Comparison of ENCODE assay signal across 10 cellular contexts in genomic region chr4:105059337-105059736, GRCh38.
DNase-seq lines count a peak whose midpoint lies in the region; ATAC-seq and TF ChIP-seq lines count a peak whose summit lies in the region.
"Had no signal": no experiment of that assay in that cellular context is flagged by ENCODE, and none has a peak within 500 bp of the region (broad histone marks: within the 10 kb centered on the region; RNA-seq: fewer than 3 reads in every experiment).

No MANE protein-coding gene starts in this region.

- H3K4me2 ChIP-seq in OCI-LY7 (ENCODE audit: low read length), result no peak overlapping the region
- H3K4me2 ChIP-seq: BLaER1 had no signal

- no peak for TF ChIP-seq CTCF in RWPE2 (IDR thresholded peaks at IDR 0.05; ENCODE audit: poor library complexity, severe bottlenecking)
- TF ChIP-seq CTCF in testis (IDR thresholded peaks at IDR 0.05), result no peak
- no peak for TF ChIP-seq CTCF in OCI-LY7 (conservative IDR thresholded peaks at IDR 0.05; ENCODE audit: low read length)

- no peaks in the 10 kb centered on the region for H3K9me2 ChIP-seq in OCI-LY7 (ENCODE audit: insufficient read depth, low read length)

- peak overlapping the region; percentile 83 for H3K27ac Mint-ChIP-seq in activated naive CD4-positive, alpha-beta T cell treated with anti-CD3 and anti-CD28 coated beads for 36 hours
- peak overlapping the region; percentile 11 for H3K27ac Mint-ChIP-seq in stimulated activated effector memory CD8-positive, alpha-beta T cell treated with anti-CD3 and anti-CD28 coated beads, Interleukin-12 subunit alpha, Interleukin-12 subunit beta, amount 100 ng/mL, for 72 hours

- H2AFZ ChIP-seq in OCI-LY7 (ENCODE audit: low read length), result no peak overlapping the region

- DNase-seq in activated naive CD4-positive, alpha-beta T cell treated with anti-CD3 and anti-CD28 coated beads for 36 hours, result peak; percentile 40
- DNase-seq in activated naive CD4-positive, alpha-beta T cell treated with anti-CD3 and anti-CD28 coated beads, Interleukin-2, amount 50 U/mL, for 16 hours, result no peak
- DNase-seq in RWPE2 (ENCODE audit: low spot score) (no peak), GOT3 (lab: John Stamatoyannopoulos, UW) (no peak), testis (no peak), OCI-LY7 (ENCODE audit: low spot score) (no peak)
- no peak for DNase-seq in stimulated activated effector memory CD8-positive, alpha-beta T cell treated with anti-CD3 and anti-CD28 coated beads, Interleukin-12 subunit alpha, Interleukin-12 subunit beta, amount 100 ng/mL, for 72 hours (ENCODE audit: low spot score in 2 of 2)
- DNase-seq: NK-92 treated with Interleukin-12 subunit alpha and Interleukin-12 subunit beta, amount 100 ng/mL, for 24 hours had no signal

- POLR2A ChIA-PET in OCI-LY7 (lab: Charles Lee), result no interaction called here

- ATAC-seq in HG02852 (IDR thresholded peaks at IDR 0.05; ENCODE audit: unreplicated experiment), result peak; percentile 28
- ATAC-seq in RWPE2 (ENCODE audit: low read depth), result no peak
- ATAC-seq in stimulated activated effector memory CD8-positive, alpha-beta T cell treated with anti-CD3 and anti-CD28 coated beads, Interleukin-12 subunit alpha, Interleukin-12 subunit beta, amount 100 ng/mL, for 72 hours, result peak; percentile 57

- H3K4me1 ChIP-seq in RWPE2 (ENCODE audit: insufficient read depth, poor library complexity, severe bottlenecking), result peaks cover 22% of the 10 kb centered on the region
- H3K4me1 ChIP-seq in testis, result no peaks in the 10 kb centered on the region
- H3K4me1 ChIP-seq in OCI-LY7 (ENCODE audit: insufficient read depth, low read length, poor library complexity, severe bottlenecking), result no peaks in the 10 kb centered on the region

- H4K20me1 ChIP-seq in OCI-LY7 (ENCODE audit: insufficient read depth, low read length), result no peaks in the 10 kb centered on the region
- H4K20me1 ChIP-seq: BLaER1 had no signal

- BruUV-seq in OCI-LY7 (replicated peaks; lab: Mats Ljungman, UMichigan), result no TSS peak

- H3K36me3 Mint-ChIP-seq in activated naive CD4-positive, alpha-beta T cell treated with anti-CD3 and anti-CD28 coated beads for 36 hours (ENCODE audit: low read depth), result no peaks in the 10 kb centered on the region
- H3K36me3 Mint-ChIP-seq in stimulated activated effector memory CD8-positive, alpha-beta T cell treated with anti-CD3 and anti-CD28 coated beads, Interleukin-12 subunit alpha, Interleukin-12 subunit beta, amount 100 ng/mL, for 72 hours, result no peaks in the 10 kb centered on the region

- no peaks in the 10 kb centered on the region for H3K9me3 ChIP-seq in RWPE2 (ENCODE audit: severe bottlenecking)
- no peaks in the 10 kb centered on the region for H3K9me3 ChIP-seq in testis
- no peaks in the 10 kb centered on the region for H3K9me3 ChIP-seq in OCI-LY7 (ENCODE audit: low read length)
- H3K9me3 ChIP-seq: BLaER1 had no signal

- no peaks in the 10 kb centered on the region for H3K9me3 Mint-ChIP-seq in activated naive CD4-positive, alpha-beta T cell treated with anti-CD3 and anti-CD28 coated beads for 36 hours
- no peaks in the 10 kb centered on the region for H3K9me3 Mint-ChIP-seq in stimulated activated effector memory CD8-positive, alpha-beta T cell treated with anti-CD3 and anti-CD28 coated beads, Interleukin-12 subunit alpha, Interleukin-12 subunit beta, amount 100 ng/mL, for 72 hours

- H3K27me3 Mint-ChIP-seq in activated naive CD4-positive, alpha-beta T cell treated with anti-CD3 and anti-CD28 coated beads for 36 hours (ENCODE audit: low read depth), result no peaks in the 10 kb centered on the region

- H3K79me2 ChIP-seq in OCI-LY7 (ENCODE audit: insufficient read depth, low read depth, low read length), result no peaks in the 10 kb centered on the region

- TF ChIP-seq POLR2A in testis (IDR thresholded peaks at IDR 0.05), result no peak

- H3K27ac ChIP-seq in RWPE2 (ENCODE audit: poor library complexity, severe bottlenecking) (peak overlapping the region; percentile 75), testis (no peak overlapping the region), OCI-LY7 (ENCODE audit: low read depth, low read length, poor library complexity, severe bottlenecking) (no peak overlapping the region)
- H3K27ac ChIP-seq: BLaER1 had no signal

- H3K27me3 ChIP-seq in RWPE2 (ENCODE audit: insufficient read depth, poor library complexity, severe bottlenecking), result no peaks in the 10 kb centered on the region
- H3K27me3 ChIP-seq in testis, result no peaks in the 10 kb centered on the region
- H3K27me3 ChIP-seq: BLaER1 had no signal

- CTCF ChIA-PET in activated naive CD4-positive, alpha-beta T cell treated with anti-CD3 and anti-CD28 coated beads for 36 hours (lab: Charles Lee), result interaction anchor here (1.1 to 1.4 kb wide), 2 partner anchors 244 to 414 kb away, joined by 3 to 4 read pairs; partner anchors contain the start of gene PPA2
- CTCF ChIA-PET in OCI-LY7 (lab: Charles Lee; ENCODE audit: unreplicated experiment), result no interaction called here

- no peak overlapping the region for H3K4me3 ChIP-seq in RWPE2 (ENCODE audit: severe bottlenecking)
- no peak overlapping the region for H3K4me3 ChIP-seq in testis
- no peak overlapping the region for H3K4me3 ChIP-seq in OCI-LY7 (ENCODE audit: low read depth, low read length, poor library complexity, severe bottlenecking)
- H3K4me3 ChIP-seq: BLaER1 had no signal

- intact Hi-C loops in activated naive CD4-positive, alpha-beta T cell treated with anti-CD3 and anti-CD28 coated beads for 36 hours (cut with micrococcal nuclease), result loop anchor here (1.0 to 2.0 kb wide), 6 partner anchors 35 to 1861 kb away; partner anchors contain the start of genes CENPE, GSTCD and INTS12
- intact Hi-C loops in testis (cut with DNase I; ENCODE audit: low total_unique reads), result no loop called here
- intact Hi-C loops in OCI-LY7 (cut with micrococcal nuclease; ENCODE audit: unreplicated experiment), result no loop called here

- peaks cover 57% of the 10 kb centered on the region for H3K4me1 Mint-ChIP-seq in activated naive CD4-positive, alpha-beta T cell treated with anti-CD3 and anti-CD28 coated beads for 36 hours (ENCODE audit: low read depth)
- peaks cover 35% of the 10 kb centered on the region for H3K4me1 Mint-ChIP-seq in stimulated activated effector memory CD8-positive, alpha-beta T cell treated with anti-CD3 and anti-CD28 coated beads, Interleukin-12 subunit alpha, Interleukin-12 subunit beta, amount 100 ng/mL, for 72 hours

- H3K36me3 ChIP-seq in RWPE2 (ENCODE audit: low read depth) (no peaks in the 10 kb centered on the region), testis (ENCODE audit: low read depth, missing control alignments) (no peaks in the 10 kb centered on the region), OCI-LY7 (ENCODE audit: insufficient read depth, low read length) (no peaks in the 10 kb centered on the region)
- H3K36me3 ChIP-seq: BLaER1 had no signal

- no peak overlapping the region for H3K4me3 Mint-ChIP-seq in activated naive CD4-positive, alpha-beta T cell treated with anti-CD3 and anti-CD28 coated beads for 36 hours
- no peak overlapping the region for H3K4me3 Mint-ChIP-seq in stimulated activated effector memory CD8-positive, alpha-beta T cell treated with anti-CD3 and anti-CD28 coated beads, Interleukin-12 subunit alpha, Interleukin-12 subunit beta, amount 100 ng/mL, for 72 hours
